Comparison of ENCODE assay signal across 13 cellular contexts in genomic region chr18:37378616-37379015, GRCh38.
DNase-seq lines count a peak whose midpoint lies in the region; ATAC-seq and TF ChIP-seq lines count a peak whose summit lies in the region.
"Had no signal": no experiment of that assay in that cellular context is flagged by ENCODE, and none has a peak within 500 bp of the region (broad histone marks: within the 10 kb centered on the region; RNA-seq: fewer than 3 reads in every experiment).

No MANE protein-coding gene starts in this region.

- TF ChIP-seq CTCF in osteoblast (IDR thresholded peaks at IDR 0.05; ENCODE audit: extremely low read depth, low read depth, low read length): no peak
- TF ChIP-seq CTCF in osteocyte (IDR thresholded peaks at IDR 0.05): no peak

- no peaks in the 10 kb centered on the region for H3K9me3 ChIP-seq in osteoblast (ENCODE audit: low read depth, low read length)
- H3K9me3 ChIP-seq: BE2C, Caco-2, HAP-1 had no signal

- no peaks in the 10 kb centered on the region for H4K20me1 ChIP-seq in osteoblast (ENCODE audit: insufficient read depth, low read length)

- no peak overlapping the region for H3K27ac ChIP-seq in osteoblast (ENCODE audit: low read depth, low read length)

- DNase-seq in COR-L47 (lab: John Stamatoyannopoulos, UW): peak; percentile 26
- DNase-seq in NCI-H146 (lab: John Stamatoyannopoulos, UW): peak; percentile 61
- DNase-seq in NCI-H69 (lab: John Stamatoyannopoulos, UW): peak; percentile 91
- DNase-seq in osteoblast (ENCODE audit: insufficient read length, low spot score, missing footprints): peak; percentile 56
- DNase-seq in osteocyte (ENCODE audit: extremely low spot score, unreplicated experiment): no peak
- DNase-seq in stimulated activated effector memory CD8-positive, alpha-beta T cell treated with anti-CD3 and anti-CD28 coated beads, Interleukin-12 subunit alpha, Interleukin-12 subunit beta, amount 100 ng/mL, for 72 hours (ENCODE audit: low spot score in 2 of 2): no peak
- DNase-seq: BE2C; C1 segment of cervical spinal cord; Caco-2; CD4-positive, CD25-positive, alpha-beta regulatory T cell; CD8-positive, alpha-beta memory T cell had no signal

- no peak overlapping the region for H2AFZ ChIP-seq in osteoblast (ENCODE audit: low read length)

- no peaks in the 10 kb centered on the region for H3K4me1 ChIP-seq in osteoblast (ENCODE audit: insufficient read depth, low read length)
- H3K4me1 ChIP-seq: BE2C, Caco-2, HAP-1 had no signal

- H3K27me3 ChIP-seq in osteoblast (ENCODE audit: insufficient read depth, low read length): peaks cover 14% of the 10 kb centered on the region
- H3K27me3 ChIP-seq: BE2C had no signal

- no peaks in the 10 kb centered on the region for H3K9me3 Mint-ChIP-seq in osteocyte (ENCODE audit: unreplicated experiment)
- H3K9me3 Mint-ChIP-seq in stimulated activated effector memory CD8-positive, alpha-beta T cell treated with anti-CD3 and anti-CD28 coated beads, Interleukin-12 subunit alpha, Interleukin-12 subunit beta, amount 100 ng/mL, for 72 hours: peaks cover 4% of the 10 kb centered on the region
- H3K9me3 Mint-ChIP-seq: CD4-positive, CD25-positive, alpha-beta regulatory T cell; CD8-positive, alpha-beta memory T cell had no signal

- no peak overlapping the region for H3K4me3 ChIP-seq in osteoblast (ENCODE audit: insufficient read depth, low read length)
- H3K4me3 ChIP-seq: HAP-1 had no signal

- no peak overlapping the region for H3K4me2 ChIP-seq in osteoblast (ENCODE audit: insufficient read depth, low read length)

- no peak for ATAC-seq in stimulated activated effector memory CD8-positive, alpha-beta T cell treated with anti-CD3 and anti-CD28 coated beads, Interleukin-12 subunit alpha, Interleukin-12 subunit beta, amount 100 ng/mL, for 72 hours
- ATAC-seq: HepG2 had no signal

- H3K4me3 Mint-ChIP-seq in osteocyte (ENCODE audit: unreplicated experiment): no peak overlapping the region
- no peak overlapping the region for H3K4me3 Mint-ChIP-seq in stimulated activated effector memory CD8-positive, alpha-beta T cell treated with anti-CD3 and anti-CD28 coated beads, Interleukin-12 subunit alpha, Interleukin-12 subunit beta, amount 100 ng/mL, for 72 hours
- H3K4me3 Mint-ChIP-seq: CD4-positive, CD25-positive, alpha-beta regulatory T cell; CD8-positive, alpha-beta memory T cell had no signal

- no peak overlapping the region for H3K27ac Mint-ChIP-seq in osteocyte (ENCODE audit: unreplicated experiment)
- H3K27ac Mint-ChIP-seq in stimulated activated effector memory CD8-positive, alpha-beta T cell treated with anti-CD3 and anti-CD28 coated beads, Interleukin-12 subunit alpha, Interleukin-12 subunit beta, amount 100 ng/mL, for 72 hours: no peak overlapping the region
- H3K27ac Mint-ChIP-seq: CD4-positive, CD25-positive, alpha-beta regulatory T cell; CD8-positive, alpha-beta memory T cell had no signal

- H3K36me3 Mint-ChIP-seq in osteocyte (ENCODE audit: unreplicated experiment): no peaks in the 10 kb centered on the region
- H3K36me3 Mint-ChIP-seq in stimulated activated effector memory CD8-positive, alpha-beta T cell treated with anti-CD3 and anti-CD28 coated beads, Interleukin-12 subunit alpha, Interleukin-12 subunit beta, amount 100 ng/mL, for 72 hours: no peaks in the 10 kb centered on the region
- H3K36me3 Mint-ChIP-seq: CD8-positive, alpha-beta memory T cell had no signal

- no peaks in the 10 kb centered on the region for H3K4me1 Mint-ChIP-seq in osteocyte (ENCODE audit: unreplicated experiment)
- peaks cover under 1% of the 10 kb centered on the region for H3K4me1 Mint-ChIP-seq in stimulated activated effector memory CD8-positive, alpha-beta T cell treated with anti-CD3 and anti-CD28 coated beads, Interleukin-12 subunit alpha, Interleukin-12 subunit beta, amount 100 ng/mL, for 72 hours
- H3K4me1 Mint-ChIP-seq: CD8-positive, alpha-beta memory T cell had no signal

- H3K79me2 ChIP-seq in osteoblast (ENCODE audit: insufficient read depth, low read length): no peaks in the 10 kb centered on the region

- H3K36me3 ChIP-seq in osteoblast (ENCODE audit: insufficient read depth, low read length): no peaks in the 10 kb centered on the region
- H3K36me3 ChIP-seq: BE2C, HAP-1 had no signal

- H3K27me3 Mint-ChIP-seq in osteocyte (ENCODE audit: unreplicated experiment): peaks cover 24% of the 10 kb centered on the region

Comparison
In these comparisons a context has a peak if more than half of its experiments do, and no peak if none do; other contexts are left out.
1. DNase-seq: peak in COR-L47 (single experiment), NCI-H146 (single experiment), NCI-H69 (single experiment) and osteoblast (single experiment); none in osteocyte (single experiment) and stimulated activated effector memory CD8-positive, alpha-beta T cell treated with anti-CD3 and anti-CD28 coated beads, Interleukin-12 subunit alpha, Interleukin-12 subunit beta, amount 100 ng/mL, for 72 hours (0 of 2).